20 cellular contexts compared by ENCODE assay signal in the genomic region with DNA sequence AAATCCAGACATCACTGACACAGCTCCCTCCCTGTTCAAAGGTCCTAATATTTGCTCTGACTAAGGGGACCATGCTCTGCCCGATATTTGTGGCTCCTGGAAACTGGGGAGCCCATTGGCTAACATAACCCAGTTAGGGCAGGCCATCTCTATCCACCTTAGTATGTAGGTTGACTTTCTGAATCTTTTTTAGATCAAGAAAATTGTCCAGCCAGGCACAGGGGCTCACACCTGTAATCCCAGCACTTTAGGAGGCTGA. TPM values are rescaled to one million over a fixed set of nuclear protein-coding genes. Genes with fewer than 3 reads are reported as not detected.
DNase-seq lines count a peak whose midpoint lies in the region; ATAC-seq, FAIRE-seq and TF ChIP-seq lines count a peak whose summit lies in the region.
"Had no signal": no experiment of that assay in that cellular context is flagged by ENCODE, and none has a peak within 500 bp of the region (broad histone marks: within the 10 kb centered on the region; RNA-seq: fewer than 3 reads in every experiment).

No MANE protein-coding gene starts in this region.

- H3F3A ChIP-seq in GM23338 (replicated peaks; ENCODE audit: low read depth) = peaks cover 52% of the 10 kb centered on the region

- in situ Hi-C loops in HAP-1 (cut with MboI; ENCODE audit: low sequenced_read_pairs) = no loop called here

- H3K27me3 Mint-ChIP-seq in GM23338 (ENCODE audit: insufficient read depth, low read depth, poor library complexity) = peaks cover 100% of the 10 kb centered on the region

- CTCF ChIA-PET in H1 (lab: Charles Lee; ENCODE audit: partially characterized antibody) = interaction anchor here (0.7 to 20.5 kb wide), 12 partner anchors 5 to 611 kb away, joined by 3 to 283 read pairs (median 5); a partner anchor contains a TSS

- H3K4ac ChIP-seq in H1 (replicated peaks; ENCODE audit: insufficient read length, low read depth, low read length) = no peak overlapping the region

- no peak overlapping the region for H4K91ac ChIP-seq in H1 (replicated peaks; ENCODE audit: insufficient read length, low read length)

- no peak overlapping the region for H2BK120ac ChIP-seq in H1 (replicated peaks; ENCODE audit: low read depth, low read length)

- peaks cover 44% of the 10 kb centered on the region for H3K4me1 Mint-ChIP-seq in GM23338

- no peak overlapping the region for H4K8ac ChIP-seq in H1 (ENCODE audit: extremely low read depth, insufficient read depth, low read length)

- no peak for FAIRE-seq in H1 (lab: Jason Lieb, UNC)
- FAIRE-seq in small intestine (lab: Jason Lieb, UNC) = no peak
- FAIRE-seq: A204.1, D721Med, G401.6, GM12891 had no signal

- peak overlapping the region; percentile 62; the same call in 1 of the 2 replicates for H3K18ac ChIP-seq in H1 (ENCODE audit: extremely low read depth, low read length)

- POLR2A ChIA-PET in H1 (lab: Charles Lee; ENCODE audit: partially characterized antibody) = interaction anchor here (0.7 to 1.6 kb wide), 3 partner anchors 9 to 548 kb away, joined by 3 read pairs; no protein-coding TSS in a partner anchor

- H3K79me1 ChIP-seq in H1 (ENCODE audit: low read depth, low read length) = no peaks in the 10 kb centered on the region

- no peak overlapping the region for H3K56ac ChIP-seq in H1 (replicated peaks; ENCODE audit: insufficient read length, low read depth, low read length)

- H3K27me3 ChIP-seq in GM23338 (ENCODE audit: insufficient read depth) (peaks cover 100% of the 10 kb centered on the region), Karpas-422 (ENCODE audit: low read length) (no peaks in the 10 kb centered on the region), H1 (replicated peaks in 1 of 4; ENCODE audit: control insufficient read depth in 3 of 4, extremely low read depth in 1 of 4, insufficient read depth in 3 of 4, low read length in 3 of 4) (peaks cover 94 to 100% (median 99%) of the 10 kb centered on the region in 4 experiments), small intestine (ENCODE audit: control insufficient read depth in 2 of 2, insufficient read depth in 2 of 2, low read length in 2 of 2) (peaks cover 0 to 56% of the 10 kb centered on the region in 2 donors), HAP-1 (ENCODE audit: low read depth) (peaks cover 2% of the 10 kb centered on the region; the same call in 1 of the 2 replicates)

- H3K4me2 ChIP-seq in GM23338 (peak overlapping the region; percentile 73; the same call in 1 of the 2 replicates), Karpas-422 (ENCODE audit: low read depth, low read length, poor library complexity, severe bottlenecking) (no peak overlapping the region), H1 (ENCODE audit: insufficient read depth in 1 of 2, low read depth in 2 of 2, low read length in 2 of 2) (no peak overlapping the region)

- 0 out of 2 replicates have a peak overlapping the region, but pooled peaks have one; percentile 4 for H2BK5ac ChIP-seq in H1 (ENCODE audit: low read depth, low read length)

- H3K23me2 ChIP-seq in H1 (ENCODE audit: low read depth, low read length) = peaks cover 5% of the 10 kb centered on the region; the same call in 1 of the 2 replicates

- no peak for DNase-seq in GM23338 (ENCODE audit: low spot score)
- DNase-seq in Karpas-422 = peak; percentile 17
- DNase-seq in H1 (ENCODE audit: low read depth in 1 of 2, low spot score in 2 of 2) = no peak
- peak; percentile 63 for DNase-seq in small intestine
- no peak for DNase-seq in activated CD4-positive, alpha-beta T cell treated with anti-CD3 and anti-CD28 coated beads for 48 hours
- no peak for DNase-seq in cerebellum (ENCODE audit: low spot score)
- DNase-seq in HAP-1 (ENCODE audit: low spot score in 2 of 2) = no peak
- DNase-seq: ACHN; AML-193; Caco-2; CD4-positive, alpha-beta T cell; HCEC 1CT had no signal

- H4K5ac ChIP-seq in H1 (ENCODE audit: insufficient read length, low read depth, low read length) = no peak overlapping the region

- H3K27ac ChIP-seq in GM23338 (ENCODE audit: low read depth) (no peak overlapping the region), Karpas-422 (ENCODE audit: low read length) (no peak overlapping the region), H1 (ENCODE audit: low read depth, low read length) (no peak overlapping the region), small intestine (ENCODE audit: low read depth in 1 of 2, low read length in 1 of 2) (peak overlapping the region; percentile 75 to 78)
- H3K27ac ChIP-seq: C4-2B had no signal

- H3K9me3 Mint-ChIP-seq in GM23338 = peaks cover 3% of the 10 kb centered on the region; the same call in 1 of the 3 replicates
- H3K9me3 Mint-ChIP-seq: CD4-positive, alpha-beta T cell had no signal

- H3K9ac ChIP-seq in Karpas-422 (ENCODE audit: low read length) (no peak overlapping the region), H1 (replicated peaks in 1 of 4; ENCODE audit: extremely low read depth in 1 of 4, low read depth in 3 of 4, low read length in 3 of 4) (no peak overlapping the region)

- TF ChIP-seq RAD21 in H1 (IDR thresholded peaks at IDR 0.05 in 1 of 2, conservative IDR thresholded peaks at IDR 0.05 in 1 of 2; ENCODE audit: low read depth in 2 of 2, low read length in 2 of 2) = no peak

- TF ChIP-seq CTCF in GM23338 (conservative IDR thresholded peaks at IDR 0.05; ENCODE audit: low read depth in 2 of 2) = no peak
- TF ChIP-seq CTCF in H1 (IDR thresholded peaks at IDR 0.05; ENCODE audit: control extremely low read depth in 1 of 3, insufficient read depth in 1 of 3, low read depth in 1 of 3, low read length in 3 of 3) = no peak

- H3K9me2 ChIP-seq in GM23338 (ENCODE audit: insufficient read depth) (no peaks in the 10 kb centered on the region), Karpas-422 (replicated peaks; ENCODE audit: insufficient read depth, low read length) (no peaks in the 10 kb centered on the region)

- no peaks in the 10 kb centered on the region for H3K9me3 ChIP-seq in Karpas-422 (ENCODE audit: low read length)
- no peaks in the 10 kb centered on the region for H3K9me3 ChIP-seq in H1 (ENCODE audit: insufficient read depth in 2 of 2, low read depth in 1 of 2, low read length in 1 of 2)
- H3K9me3 ChIP-seq in small intestine (ENCODE audit: control insufficient read depth, low read depth) = no peaks in the 10 kb centered on the region
- H3K9me3 ChIP-seq in HAP-1 = no peaks in the 10 kb centered on the region
- H3K9me3 ChIP-seq: Caco-2 had no signal

- WGBS in H1 (ENCODE audit: extremely low coverage in 1 of 2, insufficient coverage in 1 of 2, insufficient read length in 1 of 2, insufficient replicate concordance in 2 of 2, low coverage in 1 of 2, low lambda C conversion rate in 2 of 2, missing lambda C conversion rate in 1 of 2), 2 experiments = 77% methylated on average over 1 of the region's 1 CpG; no CpG with 5 or more reads in 1 of the 2 experiments
- 15 to 43% (median 40%) methylated on average over 1 of the region's 1 CpG for WGBS in small intestine, 3 donors

- no peak overlapping the region for H3K4me3 Mint-ChIP-seq in GM23338
- H3K4me3 Mint-ChIP-seq: CD4-positive, alpha-beta T cell had no signal

- H3K36me3 ChIP-seq in GM23338 (ENCODE audit: insufficient read depth) = no peaks in the 10 kb centered on the region; the same call in 1 of the 2 replicates
- no peaks in the 10 kb centered on the region for H3K36me3 ChIP-seq in Karpas-422 (ENCODE audit: insufficient read depth, low read length)
- H3K36me3 ChIP-seq in H1 (ENCODE audit: control insufficient read depth in 2 of 4, insufficient read depth in 4 of 4, low read length in 3 of 4) = peaks cover 0 to 12% (median 0%) of the 10 kb centered on the region in 4 experiments; a peak in 1 of 8 replicates
- no peaks in the 10 kb centered on the region for H3K36me3 ChIP-seq in small intestine (ENCODE audit: control insufficient read depth in 2 of 2, insufficient read depth in 2 of 2, low read length in 2 of 2)
- no peaks in the 10 kb centered on the region for H3K36me3 ChIP-seq in HAP-1 (replicated peaks)

- no peak overlapping the region for H3K14ac ChIP-seq in H1 (ENCODE audit: insufficient read length)

- H3K4me1 ChIP-seq in GM23338 (ENCODE audit: insufficient read depth) = peaks cover 53% of the 10 kb centered on the region
- H3K4me1 ChIP-seq in Karpas-422 (ENCODE audit: low read length) = no peaks in the 10 kb centered on the region
- peaks cover 5 to 43% (median 29%) of the 10 kb centered on the region in 4 experiments for H3K4me1 ChIP-seq in H1 (replicated peaks in 1 of 4; ENCODE audit: control insufficient read depth in 3 of 4, insufficient read depth in 4 of 4, low read length in 3 of 4)
- H3K4me1 ChIP-seq in small intestine (ENCODE audit: control insufficient read depth in 2 of 2, insufficient read depth in 1 of 2, low read depth in 1 of 2, low read length in 1 of 2) = peaks cover 2 to 6% of the 10 kb centered on the region in 2 donors
- peaks cover 3% of the 10 kb centered on the region; the same call in 1 of the 2 replicates for H3K4me1 ChIP-seq in HAP-1

- peak overlapping the region; percentile 98; the same call in 1 of the 2 replicates for H2BK12ac ChIP-seq in H1 (ENCODE audit: low read depth, low read length)

- H3K23ac ChIP-seq in H1 (ENCODE audit: insufficient read length) = no peak overlapping the region

- no peak overlapping the region for H3K27ac Mint-ChIP-seq in GM23338
- H3K27ac Mint-ChIP-seq: CD4-positive, alpha-beta T cell had no signal

- H2AK5ac ChIP-seq in H1 (ENCODE audit: low read depth, low read length) = no peak overlapping the region

- H3K4me3 ChIP-seq in GM23338 = no peak overlapping the region
- no peak overlapping the region for H3K4me3 ChIP-seq in Karpas-422 (ENCODE audit: low read length)
- H3K4me3 ChIP-seq in H1 (ENCODE audit: extremely low read depth in 1 of 4, insufficient read depth in 2 of 4, low read depth in 3 of 4, low read length in 4 of 4) = no peak overlapping the region
- no peak overlapping the region for H3K4me3 ChIP-seq in small intestine (ENCODE audit: low read depth in 1 of 2, low read length in 2 of 2)
- H3K4me3 ChIP-seq in HAP-1 = no peak overlapping the region

- H4K20me1 ChIP-seq in GM23338 (replicated peaks; ENCODE audit: insufficient read depth) (peaks cover 41% of the 10 kb centered on the region), Karpas-422 (ENCODE audit: insufficient read depth, low read depth, low read length) (no peaks in the 10 kb centered on the region), H1 (replicated peaks in 1 of 2; ENCODE audit: control insufficient read depth in 1 of 2, insufficient read depth in 2 of 2, low read length in 2 of 2) (peaks cover 15 to 39% of the 10 kb centered on the region in 2 experiments)

- no peaks in the 10 kb centered on the region; the same call in 2 of the 3 replicates for H3K36me3 Mint-ChIP-seq in GM23338 (ENCODE audit: low read depth)

- H2BK15ac ChIP-seq in H1 (ENCODE audit: low read length) = no peak overlapping the region

- no peak for TF ChIP-seq EP300 in H1 (IDR thresholded peaks at IDR 0.05; ENCODE audit: borderline replicate concordance in 1 of 2, low read depth in 2 of 2, low read length in 2 of 2)

- no peak for TF ChIP-seq POLR2A in H1 (IDR thresholded peaks at IDR 0.05; ENCODE audit: control extremely low read depth in 1 of 2, low read depth in 2 of 2, low read length in 2 of 2)

- H3K79me2 ChIP-seq in GM23338 (replicated peaks; ENCODE audit: insufficient read depth) (no peaks in the 10 kb centered on the region), Karpas-422 (ENCODE audit: low read length) (no peaks in the 10 kb centered on the region), H1 (ENCODE audit: control insufficient read depth in 1 of 2, insufficient read depth in 2 of 2, low read length in 2 of 2) (no peaks in the 10 kb centered on the region)

- ATAC-seq in GM23338 = no peak

- peak overlapping the region; percentile 57; the same call in 1 of the 2 replicates for H2BK20ac ChIP-seq in H1 (ENCODE audit: low read length)

- H2AFZ ChIP-seq in GM23338 (no peak overlapping the region), Karpas-422 (ENCODE audit: low read length) (no peak overlapping the region), H1 (ENCODE audit: low read length) (no peak overlapping the region)

RNA-seq across cellular contexts. Expression of a gene that starts 3.4 kb away (rescaled TPM):
- total RNA-seq in GM23338 (2014; rRNA removed; shearing (Covaris generic)) = not detected in 2 replicates
- polyA plus RNA-seq in GM23338 (2016; fragmentation: Nextera tagmentation; extraction: Ambion mirVana) (0.12 TPM in 1 of 2 replicates, not detected in the other), H1 (2011; rRNA removed) (not detected in 2 replicates), small intestine (10 to 100 TPM; 66.2 to 94.2 (median 92.5) TPM)
- total RNA-seq in Karpas-422 (2014; rRNA removed; shearing (Covaris generic); ENCODE audit: low replicate concordance) = not detected in 2 replicates
- total RNA-seq in H1 (2021; fragmentation: NEBNext Ultra II Directional; extraction: Animal tissue kit (Norgen Biotek cat#: 25700)) = 0.09 TPM in 1 of 2 replicates, not detected in the other
- polyA plus RNA-seq in H1 (2011; cell fraction: cytosol; rRNA removed) = not detected
- 0.03 TPM for polyA plus RNA-seq in H1 (2011; cell fraction: nucleus; rRNA removed)
- polyA plus RNA-seq in H1 (2012, experiment 1 of 2) = 0.04 to 0.08 TPM (median 0.05 TPM) in 3 of 4 replicates, not detected in the other
- 0.13 TPM for polyA plus RNA-seq in H1 (2012, experiment 2 of 2)
- polyA plus RNA-seq in H1 (2013, experiment 1 of 2) = 0.06 TPM
- 0.17 TPM for polyA plus RNA-seq in H1 (2013, experiment 2 of 2)
- polyA minus RNA-seq in H1 (2011; rRNA and poly(A)+ RNA removed) = 0.06 TPM in 1 of 2 replicates, not detected in the other
- not detected for polyA minus RNA-seq in H1 (2011; cell fraction: cytosol; rRNA and poly(A)+ RNA removed)
- polyA minus RNA-seq in H1 (2011; cell fraction: nucleus; rRNA and poly(A)+ RNA removed) = not detected
- not detected for total RNA-seq in cerebellum
- total RNA-seq: CD4-positive, alpha-beta T cell; H4 had no signal
- polyA plus RNA-seq: BJ had no signal

RNA-seq across cellular contexts. Expression of a gene that starts 15.9 kb away (rescaled TPM):
- total RNA-seq in GM23338 (2014; rRNA removed; shearing (Covaris generic)) = not detected in 2 replicates
- polyA plus RNA-seq in GM23338 (2016; fragmentation: Nextera tagmentation; extraction: Ambion mirVana) = not detected in 2 replicates
- total RNA-seq in Karpas-422 (2014; rRNA removed; shearing (Covaris generic); ENCODE audit: low replicate concordance) = not detected in 2 replicates
- not detected in 2 replicates for total RNA-seq in H1 (2021; fragmentation: NEBNext Ultra II Directional; extraction: Animal tissue kit (Norgen Biotek cat#: 25700))
- polyA plus RNA-seq in H1 (2011; rRNA removed) = not detected in 2 replicates
- not detected for polyA plus RNA-seq in H1 (2011; cell fraction: cytosol; rRNA removed)
- not detected for polyA plus RNA-seq in H1 (2011; cell fraction: nucleus; rRNA removed)
- not detected in 4 replicates for polyA plus RNA-seq in H1 (2012, experiment 1 of 2)
- polyA plus RNA-seq in H1 (2012, experiment 2 of 2) = not detected
- not detected for polyA plus RNA-seq in H1 (2013, experiment 1 of 2)
- not detected for polyA plus RNA-seq in H1 (2013, experiment 2 of 2)
- not detected in 2 replicates for polyA minus RNA-seq in H1 (2011; rRNA and poly(A)+ RNA removed)
- not detected for polyA minus RNA-seq in H1 (2011; cell fraction: cytosol; rRNA and poly(A)+ RNA removed)
- not detected for polyA minus RNA-seq in H1 (2011; cell fraction: nucleus; rRNA and poly(A)+ RNA removed)
- 10 to 100 TPM; 12.5 to 51.3 (median 16.8) TPM for polyA plus RNA-seq in small intestine
- not detected for total RNA-seq in cerebellum
- total RNA-seq: CD4-positive, alpha-beta T cell; H4; HT-29 had no signal
- polyA plus RNA-seq: BJ had no signal

RNA-seq across cellular contexts. Expression of a gene that starts 52.7 kb away (rescaled TPM):
- total RNA-seq in GM23338 (2014; rRNA removed; shearing (Covaris generic)) = not detected in 2 replicates
- not detected in 2 replicates for polyA plus RNA-seq in GM23338 (2016; fragmentation: Nextera tagmentation; extraction: Ambion mirVana)
- total RNA-seq in Karpas-422 (2014; rRNA removed; shearing (Covaris generic); ENCODE audit: low replicate concordance) = not detected in 2 replicates
- not detected in 2 replicates for total RNA-seq in H1 (2021; fragmentation: NEBNext Ultra II Directional; extraction: Animal tissue kit (Norgen Biotek cat#: 25700))
- not detected in 2 replicates for polyA plus RNA-seq in H1 (2011; rRNA removed)
- polyA plus RNA-seq in H1 (2011; cell fraction: cytosol; rRNA removed) = not detected
- polyA plus RNA-seq in H1 (2011; cell fraction: nucleus; rRNA removed) = not detected
- polyA plus RNA-seq in H1 (2012, experiment 1 of 2) = not detected in 4 replicates
- not detected for polyA plus RNA-seq in H1 (2012, experiment 2 of 2)
- not detected for polyA plus RNA-seq in H1 (2013, experiment 1 of 2)
- polyA plus RNA-seq in H1 (2013, experiment 2 of 2) = not detected
- not detected in 2 replicates for polyA minus RNA-seq in H1 (2011; rRNA and poly(A)+ RNA removed)
- polyA minus RNA-seq in H1 (2011; cell fraction: cytosol; rRNA and poly(A)+ RNA removed) = not detected
- polyA minus RNA-seq in H1 (2011; cell fraction: nucleus; rRNA and poly(A)+ RNA removed) = not detected
- polyA plus RNA-seq in small intestine = 10 to 100 TPM; 18.8 to 47.6 (median 43.8) TPM
- not detected for total RNA-seq in cerebellum
- total RNA-seq: CD4-positive, alpha-beta T cell; H4 had no signal
- polyA plus RNA-seq: BJ had no signal

Comparison
In these comparisons a context has a peak if more than half of its experiments do, and no peak if none do; other contexts are left out.
1. DNase-seq: peak in Karpas-422 (single experiment) and small intestine (single experiment); none in GM23338 (single experiment), H1 (0 of 2), activated CD4-positive, alpha-beta T cell treated with anti-CD3 and anti-CD28 coated beads for 48 hours (single experiment), cerebellum (single experiment) and HAP-1 (0 of 2).
2. H3K27ac ChIP-seq: peak in small intestine (2 of 2); none in GM23338 (single experiment), Karpas-422 (single experiment) and H1 (single experiment).